Comparison of ENCODE assay signal across 1 cellular context in the genomic region with DNA sequence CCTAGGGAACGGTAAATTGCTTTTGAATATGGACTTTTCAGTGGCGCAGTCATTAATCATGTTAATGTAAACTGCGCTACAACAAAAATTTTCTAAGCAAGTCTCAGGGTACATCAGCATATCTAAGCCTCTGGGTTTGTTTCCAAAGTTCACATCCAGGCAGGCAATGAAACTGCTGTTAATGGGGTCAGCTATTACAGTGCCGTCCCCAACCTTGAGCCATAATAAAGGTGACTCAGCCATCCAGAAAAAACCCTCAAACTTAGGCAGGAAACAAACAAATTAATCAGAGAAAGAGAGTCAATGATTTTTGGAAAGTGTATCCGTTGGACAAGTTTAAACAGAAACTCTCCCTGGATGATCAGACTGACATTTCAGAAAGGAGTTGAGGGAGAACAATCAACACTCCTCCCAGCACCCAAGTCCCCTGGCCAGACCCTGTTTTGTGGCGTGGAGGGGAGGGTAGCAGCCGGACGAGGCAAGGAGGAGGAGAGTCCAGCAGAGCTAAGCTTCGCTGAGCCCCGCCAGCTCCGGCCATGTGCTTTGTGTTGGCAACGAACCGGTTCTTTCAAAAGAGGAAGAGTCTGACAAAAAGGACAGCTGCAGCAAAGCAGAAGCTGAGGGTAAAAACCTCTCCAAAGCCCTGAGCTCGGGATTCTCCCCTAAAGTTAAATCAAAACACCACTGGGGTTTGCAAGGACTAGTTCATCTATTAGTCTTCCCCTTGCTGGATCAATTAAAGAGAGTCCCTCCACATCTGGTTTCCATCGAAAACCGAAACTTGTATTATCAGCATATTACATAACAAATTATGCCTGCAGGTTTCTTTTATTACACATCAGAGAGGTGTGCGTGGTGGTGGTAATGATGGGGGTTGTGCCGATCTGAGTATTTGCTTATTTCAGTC.
A peak's percentile ranks its signal among the peaks of the same experiment; 100 is the strongest.
TF ChIP-seq lines count a peak whose summit lies in the region.

No MANE protein-coding gene starts in this region.

TF ChIP-seq in GM12878, 131 proteins besides CTCF, POLR2A, EP300 and RAD21 (continued from another document and continues in another):
- TF ChIP-seq, protein P1, sequence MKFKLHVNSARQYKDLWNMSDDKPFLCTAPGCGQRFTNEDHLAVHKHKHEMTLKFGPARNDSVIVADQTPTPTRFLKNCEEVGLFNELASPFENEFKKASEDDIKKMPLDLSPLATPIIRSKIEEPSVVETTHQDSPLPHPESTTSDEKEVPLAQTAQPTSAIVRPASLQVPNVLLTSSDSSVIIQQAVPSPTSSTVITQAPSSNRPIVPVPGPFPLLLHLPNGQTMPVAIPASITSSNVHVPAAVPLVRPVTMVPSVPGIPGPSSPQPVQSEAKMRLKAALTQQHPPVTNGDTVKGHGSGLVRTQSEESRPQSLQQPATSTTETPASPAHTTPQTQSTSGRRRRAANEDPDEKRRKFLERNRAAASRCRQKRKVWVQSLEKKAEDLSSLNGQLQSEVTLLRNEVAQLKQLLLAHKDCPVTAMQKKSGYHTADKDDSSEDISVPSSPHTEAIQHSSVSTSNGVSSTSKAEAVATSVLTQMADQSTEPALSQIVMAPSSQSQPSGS (IDR thresholded peaks at IDR 0.05; ENCODE audit: low read length) = no peak
- TF ChIP-seq SREBF1 (IDR thresholded peaks at IDR 0.05; ENCODE audit: low read length) (no peak), TCF3 (IDR thresholded peaks at IDR 0.05; ENCODE audit: borderline replicate concordance, insufficient read depth, low read depth, low read length) (0 out of 2 replicates have a peak, but pooled peaks have one; percentile 19), SIN3A (IDR thresholded peaks at IDR 0.05; ENCODE audit: low read depth, low read length) (peak; percentile 54; the same call in 1 of the 2 replicates), ESRRA (IDR thresholded peaks at IDR 0.05; ENCODE audit: low read length) (no peak), PAX8 (IDR thresholded peaks at IDR 0.05) (no peak), DPF2 (IDR thresholded peaks at IDR 0.05) (peak; percentile 39; the same call in 1 of the 2 replicates), BRCA1 (IDR thresholded peaks at IDR 0.05; ENCODE audit: low read depth, low read length) (no peak), RBBP5 (conservative IDR thresholded peaks at IDR 0.05) (no peak), NRF1 (conservative IDR thresholded peaks at IDR 0.05; ENCODE audit: low read depth, low read length) (no peak), TBL1XR1 (IDR thresholded peaks at IDR 0.05; ENCODE audit: low read depth, low read length) (0 out of 2 replicates have a peak, but pooled peaks have one; percentile 6), PAX5 (IDR thresholded peaks at IDR 0.05; ENCODE audit: borderline replicate concordance, low read depth, low read length) (no peak), SRF (IDR thresholded peaks at IDR 0.05; ENCODE audit: low read depth in 2 of 2, low read length in 2 of 2) (no peak), POU2F2 (IDR thresholded peaks at IDR 0.05; ENCODE audit: borderline replicate concordance, low read depth, low read length) (no peak)
- TF ChIP-seq, protein P2, sequence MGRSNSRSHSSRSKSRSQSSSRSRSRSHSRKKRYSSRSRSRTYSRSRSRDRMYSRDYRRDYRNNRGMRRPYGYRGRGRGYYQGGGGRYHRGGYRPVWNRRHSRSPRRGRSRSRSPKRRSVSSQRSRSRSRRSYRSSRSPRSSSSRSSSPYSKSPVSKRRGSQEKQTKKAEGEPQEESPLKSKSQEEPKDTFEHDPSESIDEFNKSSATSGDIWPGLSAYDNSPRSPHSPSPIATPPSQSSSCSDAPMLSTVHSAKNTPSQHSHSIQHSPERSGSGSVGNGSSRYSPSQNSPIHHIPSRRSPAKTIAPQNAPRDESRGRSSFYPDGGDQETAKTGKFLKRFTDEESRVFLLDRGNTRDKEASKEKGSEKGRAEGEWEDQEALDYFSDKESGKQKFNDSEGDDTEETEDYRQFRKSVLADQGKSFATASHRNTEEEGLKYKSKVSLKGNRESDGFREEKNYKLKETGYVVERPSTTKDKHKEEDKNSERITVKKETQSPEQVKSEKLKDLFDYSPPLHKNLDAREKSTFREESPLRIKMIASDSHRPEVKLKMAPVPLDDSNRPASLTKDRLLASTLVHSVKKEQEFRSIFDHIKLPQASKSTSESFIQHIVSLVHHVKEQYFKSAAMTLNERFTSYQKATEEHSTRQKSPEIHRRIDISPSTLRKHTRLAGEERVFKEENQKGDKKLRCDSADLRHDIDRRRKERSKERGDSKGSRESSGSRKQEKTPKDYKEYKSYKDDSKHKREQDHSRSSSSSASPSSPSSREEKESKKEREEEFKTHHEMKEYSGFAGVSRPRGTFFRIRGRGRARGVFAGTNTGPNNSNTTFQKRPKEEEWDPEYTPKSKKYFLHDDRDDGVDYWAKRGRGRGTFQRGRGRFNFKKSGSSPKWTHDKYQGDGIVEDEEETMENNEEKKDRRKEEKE (IDR thresholded peaks at IDR 0.05) = no peak
- TF ChIP-seq, protein P3, sequence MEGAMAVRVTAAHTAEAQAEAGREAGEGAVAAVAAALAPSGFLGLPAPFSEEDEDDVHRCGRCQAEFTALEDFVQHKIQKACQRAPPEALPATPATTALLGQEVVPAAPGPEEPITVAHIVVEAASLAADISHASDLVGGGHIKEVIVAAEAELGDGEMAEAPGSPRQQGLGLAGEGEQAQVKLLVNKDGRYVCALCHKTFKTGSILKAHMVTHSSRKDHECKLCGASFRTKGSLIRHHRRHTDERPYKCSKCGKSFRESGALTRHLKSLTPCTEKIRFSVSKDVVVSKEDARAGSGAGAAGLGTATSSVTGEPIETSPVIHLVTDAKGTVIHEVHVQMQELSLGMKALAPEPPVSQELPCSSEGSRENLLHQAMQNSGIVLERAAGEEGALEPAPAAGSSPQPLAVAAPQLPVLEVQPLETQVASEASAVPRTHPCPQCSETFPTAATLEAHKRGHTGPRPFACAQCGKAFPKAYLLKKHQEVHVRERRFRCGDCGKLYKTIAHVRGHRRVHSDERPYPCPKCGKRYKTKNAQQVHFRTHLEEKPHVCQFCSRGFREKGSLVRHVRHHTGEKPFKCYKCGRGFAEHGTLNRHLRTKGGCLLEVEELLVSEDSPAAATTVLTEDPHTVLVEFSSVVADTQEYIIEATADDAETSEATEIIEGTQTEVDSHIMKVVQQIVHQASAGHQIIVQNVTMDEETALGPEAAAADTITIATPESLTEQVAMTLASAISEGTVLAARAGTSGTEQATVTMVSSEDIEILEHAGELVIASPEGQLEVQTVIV (IDR thresholded peaks at IDR 0.05; ENCODE audit: borderline replicate concordance, partially characterized antibody) = no peak
- TF ChIP-seq, protein P4, sequence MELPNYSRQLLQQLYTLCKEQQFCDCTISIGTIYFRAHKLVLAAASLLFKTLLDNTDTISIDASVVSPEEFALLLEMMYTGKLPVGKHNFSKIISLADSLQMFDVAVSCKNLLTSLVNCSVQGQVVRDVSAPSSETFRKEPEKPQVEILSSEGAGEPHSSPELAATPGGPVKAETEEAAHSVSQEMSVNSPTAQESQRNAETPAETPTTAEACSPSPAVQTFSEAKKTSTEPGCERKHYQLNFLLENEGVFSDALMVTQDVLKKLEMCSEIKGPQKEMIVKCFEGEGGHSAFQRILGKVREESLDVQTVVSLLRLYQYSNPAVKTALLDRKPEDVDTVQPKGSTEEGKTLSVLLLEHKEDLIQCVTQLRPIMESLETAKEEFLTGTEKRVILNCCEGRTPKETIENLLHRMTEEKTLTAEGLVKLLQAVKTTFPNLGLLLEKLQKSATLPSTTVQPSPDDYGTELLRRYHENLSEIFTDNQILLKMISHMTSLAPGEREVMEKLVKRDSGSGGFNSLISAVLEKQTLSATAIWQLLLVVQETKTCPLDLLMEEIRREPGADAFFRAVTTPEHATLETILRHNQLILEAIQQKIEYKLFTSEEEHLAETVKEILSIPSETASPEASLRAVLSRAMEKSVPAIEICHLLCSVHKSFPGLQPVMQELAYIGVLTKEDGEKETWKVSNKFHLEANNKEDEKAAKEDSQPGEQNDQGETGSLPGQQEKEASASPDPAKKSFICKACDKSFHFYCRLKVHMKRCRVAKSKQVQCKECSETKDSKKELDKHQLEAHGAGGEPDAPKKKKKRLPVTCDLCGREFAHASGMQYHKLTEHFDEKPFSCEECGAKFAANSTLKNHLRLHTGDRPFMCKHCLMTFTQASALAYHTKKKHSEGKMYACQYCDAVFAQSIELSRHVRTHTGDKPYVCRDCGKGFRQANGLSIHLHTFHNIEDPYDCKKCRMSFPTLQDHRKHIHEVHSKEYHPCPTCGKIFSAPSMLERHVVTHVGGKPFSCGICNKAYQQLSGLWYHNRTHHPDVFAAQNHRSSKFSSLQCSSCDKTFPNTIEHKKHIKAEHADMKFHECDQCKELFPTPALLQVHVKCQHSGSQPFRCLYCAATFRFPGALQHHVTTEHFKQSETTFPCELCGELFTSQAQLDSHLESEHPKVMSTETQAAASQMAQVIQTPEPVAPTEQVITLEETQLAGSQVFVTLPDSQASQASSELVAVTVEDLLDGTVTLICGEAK (IDR thresholded peaks at IDR 0.05; ENCODE audit: borderline replicate concordance) = no peak
- TF ChIP-seq, protein P5, sequence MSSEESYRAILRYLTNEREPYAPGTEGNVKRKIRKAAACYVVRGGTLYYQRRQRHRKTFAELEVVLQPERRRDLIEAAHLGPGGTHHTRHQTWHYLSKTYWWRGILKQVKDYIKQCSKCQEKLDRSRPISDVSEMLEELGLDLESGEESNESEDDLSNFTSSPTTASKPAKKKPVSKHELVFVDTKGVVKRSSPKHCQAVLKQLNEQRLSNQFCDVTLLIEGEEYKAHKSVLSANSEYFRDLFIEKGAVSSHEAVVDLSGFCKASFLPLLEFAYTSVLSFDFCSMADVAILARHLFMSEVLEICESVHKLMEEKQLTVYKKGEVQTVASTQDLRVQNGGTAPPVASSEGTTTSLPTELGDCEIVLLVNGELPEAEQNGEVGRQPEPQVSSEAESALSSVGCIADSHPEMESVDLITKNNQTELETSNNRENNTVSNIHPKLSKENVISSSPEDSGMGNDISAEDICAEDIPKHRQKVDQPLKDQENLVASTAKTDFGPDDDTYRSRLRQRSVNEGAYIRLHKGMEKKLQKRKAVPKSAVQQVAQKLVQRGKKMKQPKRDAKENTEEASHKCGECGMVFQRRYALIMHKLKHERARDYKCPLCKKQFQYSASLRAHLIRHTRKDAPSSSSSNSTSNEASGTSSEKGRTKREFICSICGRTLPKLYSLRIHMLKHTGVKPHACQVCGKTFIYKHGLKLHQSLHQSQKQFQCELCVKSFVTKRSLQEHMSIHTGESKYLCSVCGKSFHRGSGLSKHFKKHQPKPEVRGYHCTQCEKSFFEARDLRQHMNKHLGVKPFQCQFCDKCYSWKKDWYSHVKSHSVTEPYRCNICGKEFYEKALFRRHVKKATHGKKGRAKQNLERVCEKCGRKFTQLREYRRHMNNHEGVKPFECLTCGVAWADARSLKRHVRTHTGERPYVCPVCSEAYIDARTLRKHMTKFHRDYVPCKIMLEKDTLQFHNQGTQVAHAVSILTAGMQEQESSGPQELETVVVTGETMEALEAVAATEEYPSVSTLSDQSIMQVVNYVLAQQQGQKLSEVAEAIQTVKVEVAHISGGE (CRISPR knock-in tag; IDR thresholded peaks at IDR 0.05) = no peak
- TF ChIP-seq, protein P6, sequence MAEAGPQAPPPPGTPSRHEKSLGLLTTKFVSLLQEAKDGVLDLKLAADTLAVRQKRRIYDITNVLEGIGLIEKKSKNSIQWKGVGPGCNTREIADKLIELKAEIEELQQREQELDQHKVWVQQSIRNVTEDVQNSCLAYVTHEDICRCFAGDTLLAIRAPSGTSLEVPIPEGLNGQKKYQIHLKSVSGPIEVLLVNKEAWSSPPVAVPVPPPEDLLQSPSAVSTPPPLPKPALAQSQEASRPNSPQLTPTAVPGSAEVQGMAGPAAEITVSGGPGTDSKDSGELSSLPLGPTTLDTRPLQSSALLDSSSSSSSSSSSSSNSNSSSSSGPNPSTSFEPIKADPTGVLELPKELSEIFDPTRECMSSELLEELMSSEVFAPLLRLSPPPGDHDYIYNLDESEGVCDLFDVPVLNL (IDR thresholded peaks at IDR 0.05; ENCODE audit: low read depth, low read length) = no peak
- TF ChIP-seq, protein P7, sequence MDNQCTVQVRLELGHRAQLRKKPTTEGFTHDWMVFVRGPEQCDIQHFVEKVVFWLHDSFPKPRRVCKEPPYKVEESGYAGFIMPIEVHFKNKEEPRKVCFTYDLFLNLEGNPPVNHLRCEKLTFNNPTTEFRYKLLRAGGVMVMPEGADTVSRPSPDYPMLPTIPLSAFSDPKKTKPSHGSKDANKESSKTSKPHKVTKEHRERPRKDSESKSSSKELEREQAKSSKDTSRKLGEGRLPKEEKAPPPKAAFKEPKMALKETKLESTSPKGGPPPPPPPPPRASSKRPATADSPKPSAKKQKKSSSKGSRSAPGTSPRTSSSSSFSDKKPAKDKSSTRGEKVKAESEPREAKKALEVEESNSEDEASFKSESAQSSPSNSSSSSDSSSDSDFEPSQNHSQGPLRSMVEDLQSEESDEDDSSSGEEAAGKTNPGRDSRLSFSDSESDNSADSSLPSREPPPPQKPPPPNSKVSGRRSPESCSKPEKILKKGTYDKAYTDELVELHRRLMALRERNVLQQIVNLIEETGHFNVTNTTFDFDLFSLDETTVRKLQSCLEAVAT (IDR thresholded peaks at IDR 0.05) = 0 out of 2 replicates have a peak, but pooled peaks have one; percentile 3
- TF ChIP-seq, protein P8, sequence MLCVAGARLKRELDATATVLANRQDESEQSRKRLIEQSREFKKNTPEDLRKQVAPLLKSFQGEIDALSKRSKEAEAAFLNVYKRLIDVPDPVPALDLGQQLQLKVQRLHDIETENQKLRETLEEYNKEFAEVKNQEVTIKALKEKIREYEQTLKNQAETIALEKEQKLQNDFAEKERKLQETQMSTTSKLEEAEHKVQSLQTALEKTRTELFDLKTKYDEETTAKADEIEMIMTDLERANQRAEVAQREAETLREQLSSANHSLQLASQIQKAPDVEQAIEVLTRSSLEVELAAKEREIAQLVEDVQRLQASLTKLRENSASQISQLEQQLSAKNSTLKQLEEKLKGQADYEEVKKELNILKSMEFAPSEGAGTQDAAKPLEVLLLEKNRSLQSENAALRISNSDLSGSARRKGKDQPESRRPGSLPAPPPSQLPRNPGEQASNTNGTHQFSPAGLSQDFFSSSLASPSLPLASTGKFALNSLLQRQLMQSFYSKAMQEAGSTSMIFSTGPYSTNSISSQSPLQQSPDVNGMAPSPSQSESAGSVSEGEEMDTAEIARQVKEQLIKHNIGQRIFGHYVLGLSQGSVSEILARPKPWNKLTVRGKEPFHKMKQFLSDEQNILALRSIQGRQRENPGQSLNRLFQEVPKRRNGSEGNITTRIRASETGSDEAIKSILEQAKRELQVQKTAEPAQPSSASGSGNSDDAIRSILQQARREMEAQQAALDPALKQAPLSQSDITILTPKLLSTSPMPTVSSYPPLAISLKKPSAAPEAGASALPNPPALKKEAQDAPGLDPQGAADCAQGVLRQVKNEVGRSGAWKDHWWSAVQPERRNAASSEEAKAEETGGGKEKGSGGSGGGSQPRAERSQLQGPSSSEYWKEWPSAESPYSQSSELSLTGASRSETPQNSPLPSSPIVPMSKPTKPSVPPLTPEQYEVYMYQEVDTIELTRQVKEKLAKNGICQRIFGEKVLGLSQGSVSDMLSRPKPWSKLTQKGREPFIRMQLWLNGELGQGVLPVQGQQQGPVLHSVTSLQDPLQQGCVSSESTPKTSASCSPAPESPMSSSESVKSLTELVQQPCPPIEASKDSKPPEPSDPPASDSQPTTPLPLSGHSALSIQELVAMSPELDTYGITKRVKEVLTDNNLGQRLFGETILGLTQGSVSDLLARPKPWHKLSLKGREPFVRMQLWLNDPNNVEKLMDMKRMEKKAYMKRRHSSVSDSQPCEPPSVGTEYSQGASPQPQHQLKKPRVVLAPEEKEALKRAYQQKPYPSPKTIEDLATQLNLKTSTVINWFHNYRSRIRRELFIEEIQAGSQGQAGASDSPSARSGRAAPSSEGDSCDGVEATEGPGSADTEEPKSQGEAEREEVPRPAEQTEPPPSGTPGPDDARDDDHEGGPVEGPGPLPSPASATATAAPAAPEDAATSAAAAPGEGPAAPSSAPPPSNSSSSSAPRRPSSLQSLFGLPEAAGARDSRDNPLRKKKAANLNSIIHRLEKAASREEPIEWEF (IDR thresholded peaks at IDR 0.05; ENCODE audit: insufficient replicate concordance, low read depth, low read length) = peak; percentile 97
